ENCODE assay signal across 14 cellular contexts in the genomic region with DNA sequence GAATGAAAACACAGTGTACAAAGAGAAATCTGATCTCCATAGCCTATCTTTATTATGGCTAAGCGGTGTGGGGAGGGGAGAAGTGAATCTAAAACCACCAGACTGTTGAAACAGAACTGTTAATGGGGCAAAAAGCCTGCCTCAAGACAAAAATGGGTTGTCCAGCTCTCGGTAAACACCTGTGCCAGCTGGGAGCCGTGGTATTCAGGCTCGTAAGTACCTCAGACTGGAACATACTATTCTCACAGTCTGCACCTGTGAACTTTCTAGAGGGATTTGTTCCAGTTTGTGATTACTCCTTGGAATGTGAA. TPM values are rescaled to one million over a fixed set of nuclear protein-coding genes. Genes with fewer than 3 reads are reported as not detected.
A peak's percentile ranks its signal among the peaks of the same experiment; 100 is the strongest.
DNase-seq lines count a peak whose midpoint lies in the region; ATAC-seq lines count a peak whose summit lies in the region.
"Had no signal": no experiment of that assay in that cellular context is flagged by ENCODE, and none has a peak within 500 bp of the region (broad histone marks: within the 10 kb centered on the region; RNA-seq: fewer than 3 reads in every experiment).

No MANE protein-coding gene starts in this region.

- no peak for ATAC-seq in HG03439 (IDR thresholded peaks at IDR 0.05; ENCODE audit: unreplicated experiment)
- ATAC-seq: foreskin keratinocyte, left ventricle myocardium superior, T-helper 17 cell had no signal

- peak overlapping the region; percentile 82 for H3K27ac ChIP-seq in caudate nucleus (ENCODE audit: low read depth, low read length)
- H3K27ac ChIP-seq: foreskin keratinocyte had no signal

- DNase-seq in Daoy (ENCODE audit: low read depth), result peak; percentile 62
- DNase-seq in NCI-H2196 (lab: John Stamatoyannopoulos, UW; ENCODE audit: unreplicated experiment), result peak; percentile 59
- no peak for DNase-seq in caudate nucleus (lab: John Stamatoyannopoulos, UW)
- peak; percentile 91 for DNase-seq in renal cortical epithelial cell (ENCODE audit: low read depth)
- DNase-seq in cerebellar nuclear complex (lab: John Stamatoyannopoulos, UW), result no peak
- no peak for DNase-seq in CD1c-positive myeloid dendritic cell (ENCODE audit: extremely low spot score)
- DNase-seq in EL, result no peak
- DNase-seq: activated CD8-positive, alpha-beta memory T cell treated with anti-CD3 and anti-CD28 coated beads for 24 hours; activated naive CD4-positive, alpha-beta T cell treated with anti-CD3 and anti-CD28 coated beads, Interleukin-2, amount 10 ng/mL, durations not matched to agents 7 days and 5 days; foreskin keratinocyte; KG1; left ventricle myocardium superior; T-helper 17 cell had no signal

RNA-seq across cellular contexts. Expression of a gene that starts 42.7 kb away (rescaled TPM):
- 42.7 and 63.0 TPM in 2 replicates for total RNA-seq in Daoy (2014; rRNA removed; shearing (Covaris generic))
- 188 and 1,192 TPM in 2 replicates for total RNA-seq in renal cortical epithelial cell

Comparison
In these comparisons a context has a peak if more than half of its experiments do, and no peak if none do; other contexts are left out.
1. DNase-seq: peak in Daoy (single experiment), NCI-H2196 (single experiment) and renal cortical epithelial cell (single experiment); none in caudate nucleus (0 of 61), cerebellar nuclear complex (0 of 2), CD1c-positive myeloid dendritic cell (single experiment) and EL (single experiment).